In genomic region chr6:35025241-35026188, GRCh38 we compare ENCODE assay signal across 9 cellular contexts.
DNase-seq lines count a peak whose midpoint lies in the region; ATAC-seq and TF ChIP-seq lines count a peak whose summit lies in the region.
"Had no signal": no experiment of that assay in that cellular context is flagged by ENCODE, and none has a peak within 500 bp of the region (broad histone marks: within the 10 kb centered on the region; RNA-seq: fewer than 3 reads in every experiment).

No MANE protein-coding gene starts in this region.

- TF ChIP-seq CTCF in PC-3 (conservative IDR thresholded peaks at IDR 0.05; ENCODE audit: low read depth, low read length) (peak; percentile 47), esophagus muscularis mucosa (IDR thresholded peaks at IDR 0.05) (peak; percentile 45 to 46 (median 45)), progenitor cell of endocrine pancreas (IDR thresholded peaks at IDR 0.05; ENCODE audit: unreplicated experiment) (no peak)

- peak overlapping the region in 1 of 4 donors; percentile 57 for H3K4me3 Mint-ChIP-seq in CD4-positive, CD25-positive, alpha-beta regulatory T cell
- H3K4me3 Mint-ChIP-seq in progenitor cell of endocrine pancreas (ENCODE audit: low read depth) (no peak overlapping the region), T-cell (no peak overlapping the region)

- peak overlapping the region in 2 of 3 donors; percentile 46 to 84 for H3K27ac Mint-ChIP-seq in CD4-positive, CD25-positive, alpha-beta regulatory T cell
- H3K27ac Mint-ChIP-seq in progenitor cell of endocrine pancreas (peak overlapping the region; percentile 84), T-cell (no peak overlapping the region)

- H3K4me2 ChIP-seq in PC-3 (ENCODE audit: low read length), result peak overlapping the region; percentile 72

- H3K4me1 Mint-ChIP-seq in CD4-positive, CD25-positive, alpha-beta regulatory T cell, result peaks cover 0 to 5% (median under 1%) of the 10 kb centered on the region in 4 donors
- peaks cover 31% of the 10 kb centered on the region for H3K4me1 Mint-ChIP-seq in progenitor cell of endocrine pancreas (ENCODE audit: low read depth)
- H3K4me1 Mint-ChIP-seq in T-cell, result no peaks in the 10 kb centered on the region

- DNase-seq in CD4-positive, CD25-positive, alpha-beta regulatory T cell, result no peak
- DNase-seq in PC-3, result peak; percentile 42
- DNase-seq in esophagus muscularis mucosa (ENCODE audit: extremely low spot score), result no peak
- no peak for DNase-seq in progenitor cell of endocrine pancreas (ENCODE audit: low spot score, unreplicated experiment)
- DNase-seq in T-cell, result no peak
- no peak for DNase-seq in erythroblast (lab: John Stamatoyannopoulos, UW)
- no peak for DNase-seq in cerebellar cortex (ENCODE audit: low spot score)
- DNase-seq: activated T-cell treated with anti-CD3 and anti-CD28 coated beads, Interleukin-2, amount 50 U/mL, for 1 hour had no signal

- no peaks in the 10 kb centered on the region for H3K27me3 ChIP-seq in CD4-positive, CD25-positive, alpha-beta regulatory T cell (ENCODE audit: control insufficient read depth, insufficient read depth, low read length)
- H3K27me3 ChIP-seq in PC-3 (ENCODE audit: low read length) (no peaks in the 10 kb centered on the region), esophagus muscularis mucosa (no peaks in the 10 kb centered on the region)

- peaks cover 9% of the 10 kb centered on the region for H3K36me3 Mint-ChIP-seq in CD4-positive, CD25-positive, alpha-beta regulatory T cell
- H3K36me3 Mint-ChIP-seq in progenitor cell of endocrine pancreas (ENCODE audit: insufficient read depth), result peaks cover 5% of the 10 kb centered on the region
- peaks cover 17% of the 10 kb centered on the region for H3K36me3 Mint-ChIP-seq in T-cell

- no peaks in the 10 kb centered on the region for H3K4me1 ChIP-seq in CD4-positive, CD25-positive, alpha-beta regulatory T cell (ENCODE audit: control insufficient read depth, insufficient read depth, low read length, poor library complexity, severe bottlenecking)
- H3K4me1 ChIP-seq in PC-3 (ENCODE audit: insufficient read depth, low read length) (peaks cover 34% of the 10 kb centered on the region), esophagus muscularis mucosa (peaks cover 86 to 100% (median 98%) of the 10 kb centered on the region in 4 donors)

- no peak overlapping the region for H3K4me3 ChIP-seq in CD4-positive, CD25-positive, alpha-beta regulatory T cell (ENCODE audit: low read depth, low read length)
- H3K4me3 ChIP-seq in PC-3 (ENCODE audit: low read length) (peak overlapping the region; percentile 17; the same call in 1 of the 2 replicates), esophagus muscularis mucosa (peak overlapping the region; percentile 3 to 71 (median 20))

- no peaks in the 10 kb centered on the region for H3K9me3 Mint-ChIP-seq in CD4-positive, CD25-positive, alpha-beta regulatory T cell
- H3K9me3 Mint-ChIP-seq in progenitor cell of endocrine pancreas (ENCODE audit: low read depth) (no peaks in the 10 kb centered on the region), T-cell (no peaks in the 10 kb centered on the region)

- POLR2A ChIA-PET in PC-3 (lab: Charles Lee; ENCODE audit: unreplicated experiment), result no interaction called here
- POLR2A ChIA-PET in T-cell (lab: Charles Lee), result no interaction called here

- TF ChIP-seq POLR2A in esophagus muscularis mucosa (IDR thresholded peaks at IDR 0.05; ENCODE audit: low read depth), result no peak
- TF ChIP-seq POLR2A in erythroblast (IDR thresholded peaks at IDR 0.05; ENCODE audit: low read length), result no peak

- ATAC-seq in CD4-positive, CD25-positive, alpha-beta regulatory T cell (ENCODE audit: low read depth in 2 of 2), result no peak
- ATAC-seq in PC-3 (peak; percentile 4; the same call in 1 of the 2 replicates), T-cell (replicated peaks in 1 of 4) (no peak), HG02981 (IDR thresholded peaks at IDR 0.05; ENCODE audit: unreplicated experiment) (no peak)

- TF ChIP-seq EP300 in esophagus muscularis mucosa (IDR thresholded peaks at IDR 0.05), result no peak

- TSS peak; percentile 74 for BruUV-seq in PC-3 (replicated peaks; lab: Mats Ljungman, UMichigan)

- H2AFZ ChIP-seq in PC-3 (ENCODE audit: low read length), result no peak overlapping the region

- H3K27me3 Mint-ChIP-seq in CD4-positive, CD25-positive, alpha-beta regulatory T cell, result no peaks in the 10 kb centered on the region
- H3K27me3 Mint-ChIP-seq in progenitor cell of endocrine pancreas, result no peaks in the 10 kb centered on the region
- H3K27me3 Mint-ChIP-seq in T-cell, result no peaks in the 10 kb centered on the region

- intact Hi-C loops in PC-3 (cut with micrococcal nuclease) (no loop called here), esophagus muscularis mucosa (cut with DNase I) (no loop called here)

- H4K20me1 ChIP-seq in PC-3 (ENCODE audit: low read length), result no peaks in the 10 kb centered on the region

- H3K9me3 ChIP-seq in CD4-positive, CD25-positive, alpha-beta regulatory T cell (ENCODE audit: control insufficient read depth in 2 of 2, low read length in 2 of 2), result no peaks in the 10 kb centered on the region
- no peaks in the 10 kb centered on the region for H3K9me3 ChIP-seq in PC-3 (ENCODE audit: low read length)
- no peaks in the 10 kb centered on the region for H3K9me3 ChIP-seq in esophagus muscularis mucosa

- no peaks in the 10 kb centered on the region for H3K79me2 ChIP-seq in PC-3 (ENCODE audit: low read length)

- H3K36me3 ChIP-seq in CD4-positive, CD25-positive, alpha-beta regulatory T cell (ENCODE audit: control insufficient read depth, insufficient read depth, low read length), result peaks cover 2% of the 10 kb centered on the region
- H3K36me3 ChIP-seq in PC-3 (ENCODE audit: low read depth, low read length) (no peaks in the 10 kb centered on the region), esophagus muscularis mucosa (peaks cover 0 to 17% (median 10%) of the 10 kb centered on the region in 4 donors)

- no peaks in the 10 kb centered on the region for H3F3A ChIP-seq in PC-3 (ENCODE audit: low read length, unreplicated experiment)

- H3K9ac ChIP-seq in PC-3 (ENCODE audit: low read length), result peak overlapping the region; percentile 39

- 59% methylated on average over 11 of the region's 11 CpGs for WGBS in esophagus muscularis mucosa

- no peaks in the 10 kb centered on the region for H3K9me2 ChIP-seq in PC-3 (replicated peaks; ENCODE audit: low read length)

- CTCF ChIA-PET in PC-3 (lab: Charles Lee), result interaction anchor here (0.6 kb wide), 2 partner anchors 11 to 234 kb away, joined by 3 to 5 read pairs; no protein-coding TSS in a partner anchor
- CTCF ChIA-PET in T-cell (lab: Charles Lee), result no interaction called here

- H3K27ac ChIP-seq in CD4-positive, CD25-positive, alpha-beta regulatory T cell (ENCODE audit: insufficient read depth, low read length, poor library complexity, severe bottlenecking), result no peak overlapping the region
- peak overlapping the region; percentile 67 for H3K27ac ChIP-seq in PC-3 (ENCODE audit: low read length)
- H3K27ac ChIP-seq in esophagus muscularis mucosa (replicated peaks in 1 of 4), result peak overlapping the region; percentile 92 to 99 (median 96)

Comparison
In these comparisons a context has a peak if more than half of its experiments do, and no peak if none do; other contexts are left out.
1. H3K27ac Mint-ChIP-seq: peak in CD4-positive, CD25-positive, alpha-beta regulatory T cell (2 of 3) and progenitor cell of endocrine pancreas (single experiment); none in T-cell (0 of 2).